ENCODE assay signal across 18 cellular contexts in the genomic region with DNA sequence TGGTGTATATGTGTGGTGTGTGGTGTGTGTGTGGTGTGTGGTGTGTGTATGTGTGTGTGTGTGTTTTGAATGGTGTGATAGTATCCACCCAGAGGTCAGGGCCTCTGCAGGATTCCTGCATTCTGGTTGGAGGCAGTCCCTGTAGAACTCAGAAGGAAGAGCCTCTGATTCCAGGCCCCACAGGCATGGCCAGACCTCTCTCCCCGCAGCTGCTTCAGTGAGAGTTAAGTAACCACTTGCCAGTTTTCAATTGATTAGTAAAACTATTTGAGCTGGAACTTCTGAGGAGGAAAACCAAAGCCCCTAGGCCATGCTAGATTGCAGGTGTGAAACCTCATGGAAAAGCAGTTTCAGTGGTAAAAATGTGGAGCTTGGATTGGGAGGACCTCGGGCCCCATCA. TPM values are rescaled to one million over a fixed set of nuclear protein-coding genes. Genes with fewer than 3 reads are reported as not detected.
DNase-seq lines count a peak whose midpoint lies in the region; ATAC-seq, FAIRE-seq and TF ChIP-seq lines count a peak whose summit lies in the region.
"Had no signal": no experiment of that assay in that cellular context is flagged by ENCODE, and none has a peak within 500 bp of the region (broad histone marks: within the 10 kb centered on the region; RNA-seq: fewer than 3 reads in every experiment).

No MANE protein-coding gene starts in this region.

- no peak for TF ChIP-seq EP300 in H1 (IDR thresholded peaks at IDR 0.05; ENCODE audit: borderline replicate concordance in 1 of 2, low read depth in 2 of 2, low read length in 2 of 2)

- H3K27me3 ChIP-seq in H1 (replicated peaks in 1 of 4; ENCODE audit: control insufficient read depth in 3 of 4, extremely low read depth in 1 of 4, insufficient read depth in 3 of 4, low read length in 3 of 4) (peaks cover 3 to 22% (median 18%) of the 10 kb centered on the region in 4 experiments), neural progenitor cell (peaks cover 52% of the 10 kb centered on the region)

- no peak overlapping the region for H3K27ac ChIP-seq in H1 (ENCODE audit: low read depth, low read length)
- H3K27ac ChIP-seq in neural progenitor cell = no peak overlapping the region
- H3K27ac ChIP-seq: A549; BLaER1 treated with 17β-estradiol and CSF1 and Interleukin-3, amounts not matched to agents 10 nM and 100 nM had no signal

- FAIRE-seq in H1 (lab: Jason Lieb, UNC) = no peak
- no peak for FAIRE-seq in D721Med (lab: Jason Lieb, UNC)
- FAIRE-seq: A549 had no signal

- no peak overlapping the region for H2BK5ac ChIP-seq in H1 (ENCODE audit: low read depth, low read length)

- peaks cover 37% of the 10 kb centered on the region for H3K4me1 Mint-ChIP-seq in activated CD8-positive, alpha-beta T cell treated with anti-CD3 and anti-CD28 coated beads for 36 hours (ENCODE audit: low read depth)
- H3K4me1 Mint-ChIP-seq in activated CD8-positive, alpha-beta T cell treated with anti-CD3 and anti-CD28 coated beads, Interleukin-2, amount 10 ng/mL, durations not matched to agents 7 days and 5 days (ENCODE audit: low read depth) = peaks cover 38% of the 10 kb centered on the region
- H3K4me1 Mint-ChIP-seq in neural progenitor cell (peaks cover 45% of the 10 kb centered on the region), chondrocyte (ENCODE audit: low read depth) (peaks cover 15% of the 10 kb centered on the region)

- no peak for TF ChIP-seq POLR2A in H1 (IDR thresholded peaks at IDR 0.05; ENCODE audit: control extremely low read depth in 1 of 2, low read depth in 2 of 2, low read length in 2 of 2)

- no peaks in the 10 kb centered on the region for H3K9me3 Mint-ChIP-seq in activated CD8-positive, alpha-beta T cell treated with anti-CD3 and anti-CD28 coated beads for 36 hours
- H3K9me3 Mint-ChIP-seq in activated CD8-positive, alpha-beta T cell treated with anti-CD3 and anti-CD28 coated beads, Interleukin-2, amount 10 ng/mL, durations not matched to agents 7 days and 5 days (ENCODE audit: insufficient read depth) = no peaks in the 10 kb centered on the region
- H3K9me3 Mint-ChIP-seq in neural progenitor cell (no peaks in the 10 kb centered on the region), chondrocyte (ENCODE audit: low read depth) (no peaks in the 10 kb centered on the region)
- H3K9me3 Mint-ChIP-seq: CD8-positive, alpha-beta T cell had no signal

- no peak overlapping the region for H3K9ac ChIP-seq in H1 (replicated peaks in 1 of 4; ENCODE audit: extremely low read depth in 1 of 4, low read depth in 3 of 4, low read length in 3 of 4)
- H3K9ac ChIP-seq in neural progenitor cell = no peak overlapping the region
- H3K9ac ChIP-seq: BLaER1 treated with 17β-estradiol and CSF1 and Interleukin-3, amounts not matched to agents 10 nM and 100 nM; SK-N-SH had no signal

- H3K4me1 ChIP-seq in H1 (replicated peaks in 1 of 4; ENCODE audit: control insufficient read depth in 3 of 4, insufficient read depth in 4 of 4, low read length in 3 of 4) (peaks cover 7 to 11% (median 9%) of the 10 kb centered on the region in 4 experiments; a peak in 6 of 7 replicates), neural progenitor cell (peaks cover 9% of the 10 kb centered on the region)
- H3K4me1 ChIP-seq: A549 had no signal

- TF ChIP-seq CTCF in activated CD8-positive, alpha-beta T cell treated with anti-CD3 and anti-CD28 coated beads for 36 hours (IDR thresholded peaks at IDR 0.05) = no peak
- no peak for TF ChIP-seq CTCF in H1 (IDR thresholded peaks at IDR 0.05; ENCODE audit: control extremely low read depth in 1 of 3, insufficient read depth in 1 of 3, low read depth in 1 of 3, low read length in 3 of 3)
- no peak for TF ChIP-seq CTCF in neural progenitor cell (IDR thresholded peaks at IDR 0.05)
- no peak for TF ChIP-seq CTCF in D721Med (IDR thresholded peaks at IDR 0.05; ENCODE audit: insufficient read depth, missing control alignments)
- no peak for TF ChIP-seq CTCF in chondrocyte (IDR thresholded peaks at IDR 0.05)

- POLR2A ChIA-PET in activated CD8-positive, alpha-beta T cell treated with anti-CD3 and anti-CD28 coated beads for 36 hours (lab: Charles Lee) = no interaction called here
- POLR2A ChIA-PET in activated CD8-positive, alpha-beta T cell treated with anti-CD3 and anti-CD28 coated beads, Interleukin-2, amount 10 ng/mL, durations not matched to agents 7 days and 5 days (lab: Charles Lee) = interaction anchor here (1.0 kb wide), 1 partner anchor 32 kb away, joined by 4 read pairs; no protein-coding TSS in a partner anchor
- POLR2A ChIA-PET in H1 (lab: Charles Lee; ENCODE audit: partially characterized antibody) = interaction anchor here (1.2 kb wide), 1 partner anchor 162 kb away, joined by 4 read pairs; no protein-coding TSS in a partner anchor

- H3K36me3 ChIP-seq in H1 (ENCODE audit: control insufficient read depth in 2 of 4, insufficient read depth in 4 of 4, low read length in 3 of 4) (no peaks in the 10 kb centered on the region), neural progenitor cell (no peaks in the 10 kb centered on the region)
- H3K36me3 ChIP-seq: BLaER1 treated with 17β-estradiol and CSF1 and Interleukin-3, amounts not matched to agents 10 nM and 100 nM; HAP-1 had no signal

- H3K23me2 ChIP-seq in H1 (ENCODE audit: low read depth, low read length) = peaks cover 13% of the 10 kb centered on the region; the same call in 1 of the 2 replicates

- H2BK12ac ChIP-seq in H1 (ENCODE audit: low read depth, low read length) = peak overlapping the region; percentile 45; the same call in 1 of the 2 replicates

- CTCF ChIA-PET in activated CD8-positive, alpha-beta T cell treated with anti-CD3 and anti-CD28 coated beads for 36 hours (lab: Charles Lee) = interaction anchor here (1.1 to 8.5 kb wide), 6 partner anchors 9 to 101 kb away, joined by 3 to 57 read pairs (median 11); no protein-coding TSS in a partner anchor
- CTCF ChIA-PET in activated CD8-positive, alpha-beta T cell treated with anti-CD3 and anti-CD28 coated beads, Interleukin-2, amount 10 ng/mL, durations not matched to agents 7 days and 5 days (lab: Charles Lee) = interaction anchor here (0.9 to 2.7 kb wide), 12 partner anchors 9 to 77 kb away, joined by 3 to 21 read pairs (median 6); no protein-coding TSS in a partner anchor
- CTCF ChIA-PET in H1 (lab: Charles Lee; ENCODE audit: partially characterized antibody) = interaction anchor here (0.6 to 4.5 kb wide), 19 partner anchors 10 to 300 kb away, joined by 3 to 39 read pairs (median 5); no protein-coding TSS in a partner anchor

- H2BK120ac ChIP-seq in H1 (replicated peaks; ENCODE audit: low read depth, low read length) = no peak overlapping the region

- no peaks in the 10 kb centered on the region for H3K79me1 ChIP-seq in H1 (ENCODE audit: low read depth, low read length)

- H3K9me3 ChIP-seq in H1 (ENCODE audit: insufficient read depth in 2 of 2, low read depth in 1 of 2, low read length in 1 of 2) = no peaks in the 10 kb centered on the region
- H3K9me3 ChIP-seq in neural progenitor cell (ENCODE audit: low read depth) = no peaks in the 10 kb centered on the region
- H3K9me3 ChIP-seq: A549; BLaER1 treated with 17β-estradiol and CSF1 and Interleukin-3, amounts not matched to agents 10 nM and 100 nM; HAP-1; SK-N-SH had no signal

- WGBS in H1 (ENCODE audit: extremely low coverage in 1 of 2, insufficient coverage in 1 of 2, insufficient read length in 1 of 2, insufficient replicate concordance in 2 of 2, low coverage in 1 of 2, low lambda C conversion rate in 2 of 2, missing lambda C conversion rate in 1 of 2), 2 experiments = 56% methylated on average over 2 of the region's 2 CpGs; no CpG with 5 or more reads in 1 of the 2 experiments

- H4K20me1 ChIP-seq in H1 (replicated peaks in 1 of 2; ENCODE audit: control insufficient read depth in 1 of 2, insufficient read depth in 2 of 2, low read length in 2 of 2) (peaks cover 4 to 6% of the 10 kb centered on the region in 2 experiments), neural progenitor cell (ENCODE audit: low read depth) (no peaks in the 10 kb centered on the region)

- H3K14ac ChIP-seq in H1 (ENCODE audit: insufficient read length) = no peak overlapping the region

- no peak for ATAC-seq in activated CD8-positive, alpha-beta T cell treated with anti-CD3 and anti-CD28 coated beads for 36 hours
- no peak for ATAC-seq in activated CD8-positive, alpha-beta T cell treated with anti-CD3 and anti-CD28 coated beads, Interleukin-2, amount 10 ng/mL, durations not matched to agents 7 days and 5 days
- ATAC-seq: A549; CD8-positive, alpha-beta T cell had no signal

- H3K27me3 Mint-ChIP-seq in activated CD8-positive, alpha-beta T cell treated with anti-CD3 and anti-CD28 coated beads for 36 hours = peaks cover 39% of the 10 kb centered on the region
- H3K27me3 Mint-ChIP-seq in activated CD8-positive, alpha-beta T cell treated with anti-CD3 and anti-CD28 coated beads, Interleukin-2, amount 10 ng/mL, durations not matched to agents 7 days and 5 days (ENCODE audit: low read depth) = peaks cover 49% of the 10 kb centered on the region
- H3K27me3 Mint-ChIP-seq in neural progenitor cell (ENCODE audit: insufficient read depth, low read depth) = peaks cover 32% of the 10 kb centered on the region
- peaks cover 38% of the 10 kb centered on the region for H3K27me3 Mint-ChIP-seq in chondrocyte (ENCODE audit: low read depth)

- no peak overlapping the region for H4K91ac ChIP-seq in H1 (replicated peaks; ENCODE audit: insufficient read length, low read length)

- H3K36me3 Mint-ChIP-seq in activated CD8-positive, alpha-beta T cell treated with anti-CD3 and anti-CD28 coated beads for 36 hours (ENCODE audit: low read depth) = no peaks in the 10 kb centered on the region
- no peaks in the 10 kb centered on the region for H3K36me3 Mint-ChIP-seq in activated CD8-positive, alpha-beta T cell treated with anti-CD3 and anti-CD28 coated beads, Interleukin-2, amount 10 ng/mL, durations not matched to agents 7 days and 5 days (ENCODE audit: low read depth)
- H3K36me3 Mint-ChIP-seq in neural progenitor cell = no peaks in the 10 kb centered on the region
- no peaks in the 10 kb centered on the region for H3K36me3 Mint-ChIP-seq in chondrocyte (ENCODE audit: low read depth)
- H3K36me3 Mint-ChIP-seq: CD8-positive, alpha-beta T cell had no signal

- TF ChIP-seq RAD21 in H1 (IDR thresholded peaks at IDR 0.05 in 1 of 2, conservative IDR thresholded peaks at IDR 0.05 in 1 of 2; ENCODE audit: low read depth in 2 of 2, low read length in 2 of 2) = no peak

- H2AFZ ChIP-seq in H1 (ENCODE audit: low read length) (no peak overlapping the region), neural progenitor cell (replicated peaks) (no peak overlapping the region)

- H3K27ac Mint-ChIP-seq in activated CD8-positive, alpha-beta T cell treated with anti-CD3 and anti-CD28 coated beads for 36 hours = no peak overlapping the region
- H3K27ac Mint-ChIP-seq in activated CD8-positive, alpha-beta T cell treated with anti-CD3 and anti-CD28 coated beads, Interleukin-2, amount 10 ng/mL, durations not matched to agents 7 days and 5 days = no peak overlapping the region
- H3K27ac Mint-ChIP-seq in neural progenitor cell = no peak overlapping the region
- no peak overlapping the region for H3K27ac Mint-ChIP-seq in chondrocyte (ENCODE audit: unreplicated experiment)
- H3K27ac Mint-ChIP-seq: CD8-positive, alpha-beta T cell had no signal

- peak overlapping the region; percentile 99 for H2AK5ac ChIP-seq in H1 (ENCODE audit: low read depth, low read length)

- peak overlapping the region; percentile 4 for H3K4me3 Mint-ChIP-seq in activated CD8-positive, alpha-beta T cell treated with anti-CD3 and anti-CD28 coated beads for 36 hours
- H3K4me3 Mint-ChIP-seq in activated CD8-positive, alpha-beta T cell treated with anti-CD3 and anti-CD28 coated beads, Interleukin-2, amount 10 ng/mL, durations not matched to agents 7 days and 5 days = no peak overlapping the region
- H3K4me3 Mint-ChIP-seq in neural progenitor cell (peak overlapping the region; percentile 73), chondrocyte (ENCODE audit: unreplicated experiment) (no peak overlapping the region)
- H3K4me3 Mint-ChIP-seq: CD8-positive, alpha-beta T cell had no signal

- H2BK20ac ChIP-seq in H1 (ENCODE audit: low read length) = peak overlapping the region; percentile 38; the same call in 1 of the 2 replicates

- H3K18ac ChIP-seq in H1 (ENCODE audit: extremely low read depth, low read length) = no peak overlapping the region

- no peak overlapping the region for H4K5ac ChIP-seq in H1 (ENCODE audit: insufficient read length, low read depth, low read length)

- H3K4me2 ChIP-seq in H1 (ENCODE audit: insufficient read depth in 1 of 2, low read depth in 2 of 2, low read length in 2 of 2) = no peak overlapping the region
- H3K4me2 ChIP-seq in neural progenitor cell = no peak overlapping the region
- H3K4me2 ChIP-seq: A549, SK-N-SH had no signal

- H3F3A ChIP-seq in neural progenitor cell (ENCODE audit: low read depth) = peaks cover 16% of the 10 kb centered on the region

- H3K56ac ChIP-seq in H1 (replicated peaks; ENCODE audit: insufficient read length, low read depth, low read length) = peak overlapping the region; percentile 97

- no peak overlapping the region for H3K4ac ChIP-seq in H1 (replicated peaks; ENCODE audit: insufficient read length, low read depth, low read length)

- intact Hi-C loops in activated CD8-positive, alpha-beta T cell treated with anti-CD3 and anti-CD28 coated beads for 36 hours (cut with micrococcal nuclease) = no loop called here

- no peak overlapping the region for H4K8ac ChIP-seq in H1 (ENCODE audit: extremely low read depth, insufficient read depth, low read length)

- H3K23ac ChIP-seq in H1 (ENCODE audit: insufficient read length) = no peak overlapping the region

- DNase-seq in activated CD8-positive, alpha-beta T cell treated with anti-CD3 and anti-CD28 coated beads for 36 hours = no peak
- no peak for DNase-seq in activated CD8-positive, alpha-beta T cell treated with anti-CD3 and anti-CD28 coated beads, Interleukin-2, amount 10 ng/mL, durations not matched to agents 7 days and 5 days
- no peak for DNase-seq in H1 (ENCODE audit: low read depth in 1 of 2, low spot score in 2 of 2)
- DNase-seq in neural progenitor cell (ENCODE audit: low spot score) = peak; percentile 11
- DNase-seq in activated effector memory CD4-positive, alpha-beta T cell treated with Interleukin-2 at 50 U/mL for 16 hours = no peak
- no peak for DNase-seq in D721Med (ENCODE audit: insufficient read length, low spot score)
- no peak for DNase-seq in chondrocyte (ENCODE audit: low spot score)
- DNase-seq: CD8-positive, alpha-beta T cell; GDM1; NCI-H1105; NCI-H2081; NCI-H748 treated with DMSO at 0.1 percent for 48 hours; OCI-M1; SHP77; SK-N-SH had no signal

- peak overlapping the region; percentile 100 for H2BK15ac ChIP-seq in H1 (ENCODE audit: low read length)

- no peaks in the 10 kb centered on the region for H3K79me2 ChIP-seq in H1 (ENCODE audit: control insufficient read depth in 1 of 2, insufficient read depth in 2 of 2, low read length in 2 of 2)
- no peaks in the 10 kb centered on the region for H3K79me2 ChIP-seq in neural progenitor cell (ENCODE audit: low read depth)

- H3K4me3 ChIP-seq in H1 (ENCODE audit: extremely low read depth in 1 of 4, insufficient read depth in 2 of 4, low read depth in 3 of 4, low read length in 4 of 4) = no peak overlapping the region
- no peak overlapping the region for H3K4me3 ChIP-seq in neural progenitor cell
- H3K4me3 ChIP-seq: A549; BLaER1 treated with 17β-estradiol and CSF1 and Interleukin-3, amounts not matched to agents 10 nM and 100 nM; HAP-1 had no signal

RNA-seq across cellular contexts. Expression of a gene that starts 2.1 kb away (rescaled TPM):
- total RNA-seq in activated CD8-positive, alpha-beta T cell treated with anti-CD3 and anti-CD28 coated beads for 36 hours = 1 to 10 TPM; 4.4 TPM
- total RNA-seq in activated CD8-positive, alpha-beta T cell treated with anti-CD3 and anti-CD28 coated beads, Interleukin-2, amount 10 ng/mL, durations not matched to agents 7 days and 5 days = under 1 TPM; 0.05 to 0.08 TPM
- total RNA-seq in H1 (2021; fragmentation: NEBNext Ultra II Directional; extraction: Animal tissue kit (Norgen Biotek cat#: 25700)) = 0.80 and 0.84 TPM in 2 replicates
- polyA plus RNA-seq in H1 (2011; rRNA removed) = 1.3 TPM in 2 replicates
- 1.4 TPM for polyA plus RNA-seq in H1 (2011; cell fraction: cytosol; rRNA removed)
- 1.6 TPM for polyA plus RNA-seq in H1 (2011; cell fraction: nucleus; rRNA removed)
- 1.1 to 1.4 TPM (median 1.2 TPM) in 4 replicates for polyA plus RNA-seq in H1 (2012, experiment 1 of 2)
- polyA plus RNA-seq in H1 (2012, experiment 2 of 2) = 0.34 TPM
- polyA plus RNA-seq in H1 (2013, experiment 1 of 2) = 1.6 TPM
- polyA plus RNA-seq in H1 (2013, experiment 2 of 2) = 1.4 TPM
- polyA minus RNA-seq in H1 (2011; rRNA and poly(A)+ RNA removed) = 2.9 and 3.0 TPM in 2 replicates
- 1.7 TPM for polyA minus RNA-seq in H1 (2011; cell fraction: cytosol; rRNA and poly(A)+ RNA removed)
- polyA minus RNA-seq in H1 (2011; cell fraction: nucleus; rRNA and poly(A)+ RNA removed) = 1.1 TPM
- total RNA-seq in neural progenitor cell (ENCODE audit: low replicate concordance) (0.28 TPM in 1 of 2 replicates, not detected in the other), chondrocyte (not detected in 3 replicates)
- total RNA-seq: CD8-positive, alpha-beta T cell had no signal
- polyA plus RNA-seq: A549, SK-N-SH had no signal

Comparison
In these comparisons a context has a peak if more than half of its experiments do, and no peak if none do; other contexts are left out.
1. H3K4me3 Mint-ChIP-seq: peak in activated CD8-positive, alpha-beta T cell treated with anti-CD3 and anti-CD28 coated beads for 36 hours (single experiment) and neural progenitor cell (single experiment); none in activated CD8-positive, alpha-beta T cell treated with anti-CD3 and anti-CD28 coated beads, Interleukin-2, amount 10 ng/mL, durations not matched to agents 7 days and 5 days (single experiment) and chondrocyte (single experiment).